12 cellular contexts compared by ENCODE assay signal in genomic region chr3:119304201-119304713, GRCh38. TPM values are rescaled to one million over a fixed set of nuclear protein-coding genes. Genes with fewer than 3 reads are reported as not detected.
A peak's percentile ranks its signal among the peaks of the same experiment; 100 is the strongest.
DNase-seq lines count a peak whose midpoint lies in the region; ATAC-seq and TF ChIP-seq lines count a peak whose summit lies in the region.
"Had no signal": no experiment of that assay in that cellular context is flagged by ENCODE, and none has a peak within 500 bp of the region (broad histone marks: within the 10 kb centered on the region; RNA-seq: fewer than 3 reads in every experiment).

No MANE protein-coding gene starts in this region.

- peaks cover 4% of the 10 kb centered on the region; the same call in 1 of the 2 replicates for H3K9me3 ChIP-seq in AG04450 (ENCODE audit: control insufficient read depth, insufficient read depth, low read length)
- H3K9me3 ChIP-seq in testis, result no peaks in the 10 kb centered on the region
- H3K9me3 ChIP-seq: BLaER1, neutrophil had no signal

- no peaks in the 10 kb centered on the region for H3K36me3 ChIP-seq in testis (ENCODE audit: low read depth, missing control alignments)
- H3K36me3 ChIP-seq: BLaER1, neutrophil had no signal

- peak overlapping the region; percentile 47 for H3K27ac ChIP-seq in AG04450 (ENCODE audit: low read depth, low read length)
- H3K27ac ChIP-seq in testis, result no peak overlapping the region
- H3K27ac ChIP-seq: BLaER1, neutrophil had no signal

- DNase-seq in AG04450 (ENCODE audit: low read depth, low spot score) (no peak), HT1080 (ENCODE audit: low read depth) (peak; percentile 86), astrocyte of the hippocampus (ENCODE audit: low read depth, low spot score) (peak; percentile 69), kidney glomerular epithelial cell (lab: John Stamatoyannopoulos, UW) (peak; percentile 94), NCI-H526 (lab: John Stamatoyannopoulos, UW) (no peak), testis (no peak), NCI-H1105 (lab: John Stamatoyannopoulos, UW) (no peak)
- DNase-seq: activated CD4-positive, alpha-beta memory T cell treated with anti-CD3 and anti-CD28 coated beads for 36 hours; T-helper 2 cell had no signal

- no peak for TF ChIP-seq POLR2A in testis (IDR thresholded peaks at IDR 0.05)

- no peak for ATAC-seq in GM18502 (IDR thresholded peaks at IDR 0.05; ENCODE audit: poor library complexity, unreplicated experiment)

- no peaks in the 10 kb centered on the region for H3K27me3 ChIP-seq in AG04450 (ENCODE audit: control insufficient read depth, insufficient read depth, low read length)
- H3K27me3 ChIP-seq in testis, result no peaks in the 10 kb centered on the region
- H3K27me3 ChIP-seq: BLaER1, neutrophil had no signal

- TF ChIP-seq CTCF in AG04450 (IDR thresholded peaks at IDR 0.05; ENCODE audit: low read depth, low read length), result no peak
- no peak for TF ChIP-seq CTCF in testis (IDR thresholded peaks at IDR 0.05)

- WGBS in testis, 2 donors, result 65 to 79% methylated on average over 1 of the region's 1 CpG

- CTCF ChIA-PET in AG04450 (lab: Charles Lee), result no interaction called here

- intact Hi-C loops in testis (cut with DNase I; ENCODE audit: low total_unique reads), result no loop called here

- no peak overlapping the region for H3K4me3 ChIP-seq in AG04450 (ENCODE audit: low read depth, low read length)
- no peak overlapping the region for H3K4me3 ChIP-seq in testis
- H3K4me3 ChIP-seq: BLaER1 had no signal

- POLR2A ChIA-PET in AG04450 (lab: Yijun Ruan, JAX), result interaction anchor here (1.1 kb wide), 1 partner anchor 9 kb away, joined by 3 read pairs; no protein-coding TSS in a partner anchor

- H3K4me1 ChIP-seq in testis, result no peaks in the 10 kb centered on the region

RNA-seq across cellular contexts. Expression of gene ARHGAP31, which starts 10.1 kb away (rescaled TPM):
- polyA plus RNA-seq in AG04450 (2011; rRNA removed) (14.1 and 16.6 TPM in 2 replicates), testis (ENCODE audit: insufficient read depth, low read depth, low replicate concordance) (6.2 TPM)
- 31.1 and 35.4 TPM in 2 replicates for polyA minus RNA-seq in AG04450 (2011; rRNA and poly(A)+ RNA removed)
- 12.9 and 14.4 TPM in 2 replicates for total RNA-seq in HT1080 (2014; rRNA removed; shearing (Covaris generic))
- 5.7 and 6.3 TPM in 2 replicates for polyA plus RNA-seq in HT1080 (2015; cell fraction: cytosol; rRNA removed)
- polyA plus RNA-seq in HT1080 (2015; cell fraction: nucleus; rRNA removed), result 7.4 and 10.4 TPM in 2 replicates
- 1 to 10 TPM; 5.2 to 5.6 TPM for total RNA-seq in testis

Comparison
In these comparisons a context has a peak if more than half of its experiments do, and no peak if none do; other contexts are left out.
1. DNase-seq: peak in HT1080 (single experiment), astrocyte of the hippocampus (single experiment) and kidney glomerular epithelial cell (single experiment); none in AG04450 (single experiment), NCI-H526 (0 of 2), testis (single experiment) and NCI-H1105 (single experiment).